In genomic region chr10:108785011-108785410, GRCh38 we compare ENCODE assay signal across 37 cellular contexts.
"Had no signal": no experiment of that assay in that cellular context is flagged by ENCODE, and none has a peak within 500 bp of the region (broad histone marks: within the 10 kb centered on the region; RNA-seq: fewer than 3 reads in every experiment).

No MANE protein-coding gene starts in this region.

- H3K4me3 ChIP-seq: MG63 had no signal

- H3K9ac ChIP-seq: KMS-11 had no signal

- H3K4me2 ChIP-seq: KMS-11 had no signal

- H3K9me3 ChIP-seq: MG63 had no signal

- H3K36me3 ChIP-seq: MG63 had no signal

- H3K27ac ChIP-seq: KMS-11 had no signal

- H3K27me3 ChIP-seq: MG63 had no signal

- DNase-seq: Karpas-422, Kasumi-1, MG63, MM.1S, MV-4-11, NCI-H1048, NCI-H1092, NCI-H1092 treated with DMSO at 0.1 percent for 48 hours, NCI-H1105, NCI-H1417, NCI-H1417 treated with DMSO at 0.1 percent for 48 hours, NCI-H1436, NCI-H1436 treated with DMSO at 0.1 percent for 48 hours, NCI-H146, NCI-H1694, NCI-H1694 treated with DMSO at 0.1 percent for 48 hours, NCI-H187, NCI-H187 treated with DMSO at 0.1 percent for 48 hours, NCI-H1930, NCI-H2029, NCI-H2029 treated with DMSO at 0.1 percent for 48 hours, NCI-H2081, NCI-H2081 treated with DMSO at 0.1 percent for 48 hours, NCI-H2107, NCI-H2171, NCI-H2171 treated with DMSO at 0.1 percent for 48 hours, NCI-H2227 treated with DMSO at 0.1 percent for 48 hours, NCI-H226, NCI-H345, NCI-H446, NCI-H446 treated with DMSO at 0.1 percent for 48 hours, NCI-H510A, NCI-H510A treated with DMSO at 0.1 percent for 48 hours, NCI-H524, NCI-H524 treated with DMSO at 0.1 percent for 48 hours, NCI-H526 had no signal
